In genomic region chr14:96039633-96040311, GRCh38 we compare ENCODE assay signal across 8 cellular contexts. TPM values are rescaled to one million over a fixed set of nuclear protein-coding genes. Genes with fewer than 3 reads are reported as not detected.
DNase-seq lines count a peak whose midpoint lies in the region; ATAC-seq and TF ChIP-seq lines count a peak whose summit lies in the region.

No MANE protein-coding gene starts in this region.

- ATAC-seq in GM18907 (IDR thresholded peaks at IDR 0.05; ENCODE audit: unreplicated experiment) (peak; percentile 21), memory B cell (ENCODE audit: low read depth) (no peak), GM21717 (IDR thresholded peaks at IDR 0.05; ENCODE audit: unreplicated experiment) (no peak), GM18868 (IDR thresholded peaks at IDR 0.05; ENCODE audit: unreplicated experiment) (no peak)

- H3K4me3 ChIP-seq in AG04449 (ENCODE audit: low read depth, low read length) (peak overlapping the region; percentile 88), SK-N-MC (peak overlapping the region; percentile 94), thymus (ENCODE audit: low read length) (peak overlapping the region; percentile 42)

- no peaks in the 10 kb centered on the region for H3K36me3 Mint-ChIP-seq in memory B cell

- H3K9me3 ChIP-seq in SK-N-MC (ENCODE audit: low read depth, low read length) (no peaks in the 10 kb centered on the region), thymus (ENCODE audit: control insufficient read depth) (no peaks in the 10 kb centered on the region)

- peak overlapping the region; percentile 79 for H3K9ac ChIP-seq in SK-N-MC (ENCODE audit: insufficient read length)

- no peaks in the 10 kb centered on the region for H3K4me1 ChIP-seq in thymus (ENCODE audit: control insufficient read depth, insufficient read depth, low read length)

- TF ChIP-seq CTCF in AG04449 (IDR thresholded peaks at IDR 0.05; ENCODE audit: insufficient read depth, low read length, missing control alignments) = peak; percentile 53

- no peak overlapping the region for H3K27ac Mint-ChIP-seq in memory B cell

- 2% methylated on average over 56 of the region's 56 CpGs for WGBS in thymus

- DNase-seq in AG04449 (ENCODE audit: low read depth, low spot score) (no peak), SK-N-MC (ENCODE audit: low read depth, low spot score) (no peak), ecto neural progenitor cell (ENCODE audit: low spot score) (peak; percentile 70), memory B cell (ENCODE audit: low spot score in 2 of 2) (no peak)

- CTCF ChIA-PET in AG04449 (lab: Yijun Ruan, JAX) = interaction anchor here (0.8 to 3.2 kb wide), 7 partner anchors 24 to 432 kb away, joined by 3 to 18 read pairs (median 3); no protein-coding TSS in a partner anchor

- H3K36me3 ChIP-seq in SK-N-MC (ENCODE audit: insufficient read depth, low read length) = no peaks in the 10 kb centered on the region
- no peaks in the 10 kb centered on the region for H3K36me3 ChIP-seq in thymus (ENCODE audit: control insufficient read depth, insufficient read depth)

- H3K4me1 Mint-ChIP-seq in memory B cell = peaks cover 7% of the 10 kb centered on the region

- POLR2A ChIA-PET in AG04449 (lab: Yijun Ruan, JAX) = interaction anchor here (0.6 to 1.0 kb wide), 5 partner anchors 9 to 533 kb away, joined by 3 to 5 read pairs (median 3); no protein-coding TSS in a partner anchor

- peaks cover 9% of the 10 kb centered on the region for H3K9me3 Mint-ChIP-seq in memory B cell

- H3K4me3 Mint-ChIP-seq in memory B cell = peak overlapping the region; percentile 70

- peaks cover 29% of the 10 kb centered on the region for H3K27me3 ChIP-seq in thymus (ENCODE audit: control insufficient read depth, insufficient read depth)

- H3K27me3 Mint-ChIP-seq in memory B cell = peaks cover 33% of the 10 kb centered on the region

- H3K27ac ChIP-seq in SK-N-MC = no peak overlapping the region
- H3K27ac ChIP-seq in thymus (ENCODE audit: low read depth) = no peak overlapping the region

RNA-seq across cellular contexts. Expression of gene C14orf132, which starts 0.6 kb away (rescaled TPM):
- polyA plus RNA-seq in thymus = 4.3 TPM

Comparison
In these comparisons a context has a peak if more than half of its experiments do, and no peak if none do; other contexts are left out.
1. H3K4me3 ChIP-seq: peak in every context shown above with its lines; median percentile 94 in SK-N-MC; 88 in AG04449; 42 in thymus.